In genomic region chr14:69077841-69078240, GRCh38 we compare ENCODE assay signal across 12 cellular contexts.
A peak's percentile ranks its signal among the peaks of the same experiment; 100 is the strongest.
DNase-seq lines count a peak whose midpoint lies in the region; ATAC-seq and TF ChIP-seq lines count a peak whose summit lies in the region.
"Had no signal": no experiment of that assay in that cellular context is flagged by ENCODE, and none has a peak within 500 bp of the region (broad histone marks: within the 10 kb centered on the region; RNA-seq: fewer than 3 reads in every experiment).

No MANE protein-coding gene starts in this region.

- H3K36me3 ChIP-seq in breast epithelium = no peaks in the 10 kb centered on the region
- peaks cover 0 to 36% (median 4%) of the 10 kb centered on the region in 4 donors for H3K36me3 ChIP-seq in upper lobe of left lung

- no peaks in the 10 kb centered on the region for H3K9me3 Mint-ChIP-seq in naive thymus-derived CD8-positive, alpha-beta T cell
- H3K9me3 Mint-ChIP-seq: central memory CD8-positive, alpha-beta T cell had no signal

- H3K4me1 Mint-ChIP-seq in naive thymus-derived CD8-positive, alpha-beta T cell = peaks cover 10 to 21% (median 15%) of the 10 kb centered on the region in 4 donors

- TF ChIP-seq POLR2A in breast epithelium (IDR thresholded peaks at IDR 0.05) (no peak), upper lobe of left lung (IDR thresholded peaks at IDR 0.05) (no peak)

- no peak overlapping the region for H3K4me3 Mint-ChIP-seq in naive thymus-derived CD8-positive, alpha-beta T cell
- H3K4me3 Mint-ChIP-seq: central memory CD8-positive, alpha-beta T cell had no signal

- POLR2A ChIA-PET in naive thymus-derived CD8-positive, alpha-beta T cell (lab: Charles Lee) = no interaction called here

- no peaks in the 10 kb centered on the region for H3K27me3 ChIP-seq in breast epithelium
- H3K27me3 ChIP-seq in upper lobe of left lung = no peaks in the 10 kb centered on the region
- H3K27me3 ChIP-seq: Peyer's patch, right atrium auricular region had no signal

- no peaks in the 10 kb centered on the region for H3K27me3 Mint-ChIP-seq in naive thymus-derived CD8-positive, alpha-beta T cell
- H3K27me3 Mint-ChIP-seq: central memory CD8-positive, alpha-beta T cell had no signal

- no peak for TF ChIP-seq EP300 in upper lobe of left lung (IDR thresholded peaks at IDR 0.05)

- no peak for TF ChIP-seq CTCF in breast epithelium (IDR thresholded peaks at IDR 0.05)
- no peak for TF ChIP-seq CTCF in upper lobe of left lung (IDR thresholded peaks at IDR 0.05)

- DNase-seq in HPDE6-E6E7 (ENCODE audit: extremely low spot score) (peak; percentile 58), breast epithelium (ENCODE audit: low spot score in 2 of 2) (no peak), kidney tubule cell (ENCODE audit: low spot score) (peak; percentile 98), upper lobe of left lung (no peak), CD1c-positive myeloid dendritic cell (ENCODE audit: extremely low spot score) (no peak)
- DNase-seq in naive thymus-derived CD8-positive, alpha-beta T cell = no peak
- DNase-seq in activated CD4-positive, alpha-beta T cell treated with anti-CD3 and anti-CD28 coated beads, Interleukin-2, amount 50 U/mL, for 48 hours = no peak
- DNase-seq: NCI-H1105 treated with DMSO at 0.1 percent for 48 hours, Peyer's patch had no signal

- intact Hi-C loops in breast epithelium (cut with DNase I; ENCODE audit: low total_unique reads) = loop anchor here (10.0 kb wide), 1 partner anchor 633 kb away; no protein-coding TSS in a partner anchor

- peak overlapping the region in 1 of 10 donors; percentile 21 for H3K27ac Mint-ChIP-seq in naive thymus-derived CD8-positive, alpha-beta T cell

- H3K4me1 ChIP-seq in breast epithelium (no peaks in the 10 kb centered on the region), upper lobe of left lung (peaks cover 24 to 31% (median 26%) of the 10 kb centered on the region in 4 donors)

- H3K27ac ChIP-seq in breast epithelium = peak overlapping the region; percentile 72 to 78
- peak overlapping the region in 2 of 4 donors; percentile 49 to 81 for H3K27ac ChIP-seq in upper lobe of left lung

- H3K36me3 Mint-ChIP-seq in naive thymus-derived CD8-positive, alpha-beta T cell = peaks cover 0 to 87% (median 24%) of the 10 kb centered on the region in 3 donors

- H3K9me3 ChIP-seq in breast epithelium (no peaks in the 10 kb centered on the region), upper lobe of left lung (no peaks in the 10 kb centered on the region)
- H3K9me3 ChIP-seq: Peyer's patch, right atrium auricular region had no signal

- H3K4me3 ChIP-seq in breast epithelium (no peak overlapping the region), upper lobe of left lung (no peak overlapping the region)
- H3K4me3 ChIP-seq: Peyer's patch, right atrium auricular region had no signal

- ATAC-seq in upper lobe of left lung (ENCODE audit: low FRiP score in 2 of 2) = peak; percentile 73 to 78
- no peak for ATAC-seq in naive thymus-derived CD8-positive, alpha-beta T cell
- ATAC-seq in GM21367 (IDR thresholded peaks at IDR 0.05; ENCODE audit: unreplicated experiment) = no peak

Comparison
In these comparisons a context has a peak if more than half of its experiments do, and no peak if none do; other contexts are left out.
1. DNase-seq: peak in HPDE6-E6E7 (single experiment) and kidney tubule cell (single experiment); none in breast epithelium (0 of 2), upper lobe of left lung (0 of 2), naive thymus-derived CD8-positive, alpha-beta T cell (0 of 10), CD1c-positive myeloid dendritic cell (single experiment) and activated CD4-positive, alpha-beta T cell treated with anti-CD3 and anti-CD28 coated beads, Interleukin-2, amount 50 U/mL, for 48 hours (0 of 2).
2. ATAC-seq: peak in upper lobe of left lung (2 of 2); none in naive thymus-derived CD8-positive, alpha-beta T cell (0 of 2) and GM21367 (single experiment).